In genomic region chr3:195106418-195106906, GRCh38 we compare ENCODE assay signal across 1 cellular context.
TF ChIP-seq lines count a peak whose summit lies in the region.

No MANE protein-coding gene starts in this region.

TF ChIP-seq in HepG2, 621 proteins besides CTCF, POLR2A, EP300 and RAD21 (continued from another document and continues in another):
- TF ChIP-seq, protein P1, sequence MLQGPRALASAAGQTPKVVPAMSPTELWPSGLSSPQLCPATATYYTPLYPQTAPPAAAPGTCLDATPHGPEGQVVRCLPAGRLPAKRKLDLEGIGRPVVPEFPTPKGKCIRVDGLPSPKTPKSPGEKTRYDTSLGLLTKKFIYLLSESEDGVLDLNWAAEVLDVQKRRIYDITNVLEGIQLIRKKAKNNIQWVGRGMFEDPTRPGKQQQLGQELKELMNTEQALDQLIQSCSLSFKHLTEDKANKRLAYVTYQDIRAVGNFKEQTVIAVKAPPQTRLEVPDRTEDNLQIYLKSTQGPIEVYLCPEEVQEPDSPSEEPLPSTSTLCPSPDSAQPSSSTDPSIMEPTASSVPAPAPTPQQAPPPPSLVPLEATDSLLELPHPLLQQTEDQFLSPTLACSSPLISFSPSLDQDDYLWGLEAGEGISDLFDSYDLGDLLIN (CRISPR knock-in tag; IDR thresholded peaks at IDR 0.05; ENCODE audit: borderline replicate concordance): no peak
- TF ChIP-seq, protein P2, sequence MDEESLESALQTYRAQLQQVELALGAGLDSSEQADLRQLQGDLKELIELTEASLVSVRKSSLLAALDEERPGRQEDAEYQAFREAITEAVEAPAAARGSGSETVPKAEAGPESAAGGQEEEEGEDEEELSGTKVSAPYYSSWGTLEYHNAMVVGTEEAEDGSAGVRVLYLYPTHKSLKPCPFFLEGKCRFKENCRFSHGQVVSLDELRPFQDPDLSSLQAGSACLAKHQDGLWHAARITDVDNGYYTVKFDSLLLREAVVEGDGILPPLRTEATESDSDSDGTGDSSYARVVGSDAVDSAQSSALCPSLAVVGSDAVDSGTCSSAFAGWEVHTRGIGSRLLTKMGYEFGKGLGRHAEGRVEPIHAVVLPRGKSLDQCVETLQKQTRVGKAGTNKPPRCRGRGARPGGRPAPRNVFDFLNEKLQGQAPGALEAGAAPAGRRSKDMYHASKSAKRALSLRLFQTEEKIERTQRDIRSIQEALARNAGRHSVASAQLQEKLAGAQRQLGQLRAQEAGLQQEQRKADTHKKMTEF (CRISPR knock-in tag; IDR thresholded peaks at IDR 0.05): peak; percentile 57; the same call in 1 of the 2 replicates
- no peak for TF ChIP-seq SUZ12 (IDR thresholded peaks at IDR 0.05; ENCODE audit: low read depth, low read length)
- TF ChIP-seq NFIC (IDR thresholded peaks at IDR 0.05; ENCODE audit: low read length): no peak
- TF ChIP-seq MED13 (CRISPR knock-in tag; IDR thresholded peaks at IDR 0.05): no peak
- TF ChIP-seq PBX2 (CRISPR knock-in tag; IDR thresholded peaks at IDR 0.05): no peak
- TF ChIP-seq RXRA (CRISPR knock-in tag; IDR thresholded peaks at IDR 0.05): peak; percentile 39; the same call in 1 of the 2 replicates
- TF ChIP-seq NFKB2 (CRISPR knock-in tag; IDR thresholded peaks at IDR 0.05; ENCODE audit: borderline replicate concordance): no peak
- no peak for TF ChIP-seq HNRNPL (IDR thresholded peaks at IDR 0.05; ENCODE audit: low read depth, low read length)
- no peak for TF ChIP-seq ZSCAN5A (CRISPR knock-in tag; IDR thresholded peaks at IDR 0.05; ENCODE audit: borderline replicate concordance)
- TF ChIP-seq RARG (CRISPR knock-in tag; IDR thresholded peaks at IDR 0.05; ENCODE audit: low read depth): no peak
- no peak; the same call in 1 of the 2 replicates for TF ChIP-seq CBFB (CRISPR knock-in tag; IDR thresholded peaks at IDR 0.05)
- TF ChIP-seq, protein P3, sequence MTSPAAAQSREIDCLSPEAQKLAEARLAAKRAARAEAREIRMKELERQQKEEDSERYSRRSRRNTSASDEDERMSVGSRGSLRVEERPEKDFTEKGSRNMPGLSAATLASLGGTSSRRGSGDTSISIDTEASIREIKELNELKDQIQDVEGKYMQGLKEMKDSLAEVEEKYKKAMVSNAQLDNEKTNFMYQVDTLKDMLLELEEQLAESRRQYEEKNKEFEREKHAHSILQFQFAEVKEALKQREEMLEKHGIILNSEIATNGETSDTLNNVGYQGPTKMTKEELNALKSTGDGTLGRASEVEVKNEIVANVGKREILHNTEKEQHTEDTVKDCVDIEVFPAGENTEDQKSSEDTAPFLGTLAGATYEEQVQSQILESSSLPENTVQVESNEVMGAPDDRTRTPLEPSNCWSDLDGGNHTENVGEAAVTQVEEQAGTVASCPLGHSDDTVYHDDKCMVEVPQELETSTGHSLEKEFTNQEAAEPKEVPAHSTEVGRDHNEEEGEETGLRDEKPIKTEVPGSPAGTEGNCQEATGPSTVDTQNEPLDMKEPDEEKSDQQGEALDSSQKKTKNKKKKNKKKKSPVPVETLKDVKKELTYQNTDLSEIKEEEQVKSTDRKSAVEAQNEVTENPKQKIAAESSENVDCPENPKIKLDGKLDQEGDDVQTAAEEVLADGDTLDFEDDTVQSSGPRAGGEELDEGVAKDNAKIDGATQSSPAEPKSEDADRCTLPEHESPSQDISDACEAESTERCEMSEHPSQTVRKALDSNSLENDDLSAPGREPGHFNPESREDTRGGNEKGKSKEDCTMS (CRISPR knock-in tag; conservative IDR thresholded peaks at IDR 0.05): no peak
- no peak for TF ChIP-seq ZNF292 (CRISPR knock-in tag; IDR thresholded peaks at IDR 0.05; ENCODE audit: borderline replicate concordance, low read depth)
- no peak for TF ChIP-seq FOXK2 (IDR thresholded peaks at IDR 0.05)
- no peak for TF ChIP-seq ZNF878 (CRISPR knock-in tag; IDR thresholded peaks at IDR 0.05)
- no peak for TF ChIP-seq ZNF264 (CRISPR knock-in tag; IDR thresholded peaks at IDR 0.05)
- no peak for TF ChIP-seq BORCS8-MEF2B (CRISPR knock-in tag; IDR thresholded peaks at IDR 0.05)
- no peak for TF ChIP-seq MBNL3 (CRISPR knock-in tag; conservative IDR thresholded peaks at IDR 0.05)
- TF ChIP-seq, protein P4, sequence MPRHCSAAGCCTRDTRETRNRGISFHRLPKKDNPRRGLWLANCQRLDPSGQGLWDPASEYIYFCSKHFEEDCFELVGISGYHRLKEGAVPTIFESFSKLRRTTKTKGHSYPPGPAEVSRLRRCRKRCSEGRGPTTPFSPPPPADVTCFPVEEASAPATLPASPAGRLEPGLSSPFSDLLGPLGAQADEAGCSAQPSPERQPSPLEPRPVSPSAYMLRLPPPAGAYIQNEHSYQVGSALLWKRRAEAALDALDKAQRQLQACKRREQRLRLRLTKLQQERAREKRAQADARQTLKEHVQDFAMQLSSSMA (CRISPR knock-in tag; IDR thresholded peaks at IDR 0.05): no peak
- TF ChIP-seq, protein P5, sequence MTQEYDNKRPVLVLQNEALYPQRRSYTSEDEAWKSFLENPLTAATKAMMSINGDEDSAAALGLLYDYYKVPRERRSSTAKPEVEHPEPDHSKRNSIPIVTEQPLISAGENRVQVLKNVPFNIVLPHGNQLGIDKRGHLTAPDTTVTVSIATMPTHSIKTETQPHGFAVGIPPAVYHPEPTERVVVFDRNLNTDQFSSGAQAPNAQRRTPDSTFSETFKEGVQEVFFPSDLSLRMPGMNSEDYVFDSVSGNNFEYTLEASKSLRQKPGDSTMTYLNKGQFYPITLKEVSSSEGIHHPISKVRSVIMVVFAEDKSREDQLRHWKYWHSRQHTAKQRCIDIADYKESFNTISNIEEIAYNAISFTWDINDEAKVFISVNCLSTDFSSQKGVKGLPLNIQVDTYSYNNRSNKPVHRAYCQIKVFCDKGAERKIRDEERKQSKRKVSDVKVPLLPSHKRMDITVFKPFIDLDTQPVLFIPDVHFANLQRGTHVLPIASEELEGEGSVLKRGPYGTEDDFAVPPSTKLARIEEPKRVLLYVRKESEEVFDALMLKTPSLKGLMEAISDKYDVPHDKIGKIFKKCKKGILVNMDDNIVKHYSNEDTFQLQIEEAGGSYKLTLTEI (CRISPR knock-in tag; conservative IDR thresholded peaks at IDR 0.05): no peak
- 0 out of 2 replicates have a peak, but pooled peaks have one; percentile 59 for TF ChIP-seq ZNF232 (CRISPR knock-in tag; IDR thresholded peaks at IDR 0.05; ENCODE audit: borderline replicate concordance)
- no peak for TF ChIP-seq CHCHD3 (CRISPR knock-in tag; IDR thresholded peaks at IDR 0.05)
- no peak for TF ChIP-seq ELF4 (CRISPR knock-in tag; IDR thresholded peaks at IDR 0.05; ENCODE audit: borderline replicate concordance)
- TF ChIP-seq SPEN (CRISPR knock-in tag; IDR thresholded peaks at IDR 0.05; ENCODE audit: low read depth): peak; percentile 60; the same call in 1 of the 2 replicates
- TF ChIP-seq ZNF276 (CRISPR knock-in tag; IDR thresholded peaks at IDR 0.05; ENCODE audit: low read depth): no peak
- TF ChIP-seq YEATS4 (CRISPR knock-in tag; IDR thresholded peaks at IDR 0.05; ENCODE audit: borderline replicate concordance): 0 out of 2 replicates have a peak, but pooled peaks have one; percentile 18
- TF ChIP-seq DPF2 (CRISPR knock-in tag; IDR thresholded peaks at IDR 0.05; ENCODE audit: borderline replicate concordance, low read depth): no peak
- no peak for TF ChIP-seq PRDM4 (CRISPR knock-in tag; IDR thresholded peaks at IDR 0.05; ENCODE audit: borderline replicate concordance)
- TF ChIP-seq HMGA1 (CRISPR knock-in tag; conservative IDR thresholded peaks at IDR 0.05): no peak
- peak; percentile 47 for TF ChIP-seq ZFY (CRISPR knock-in tag; IDR thresholded peaks at IDR 0.05)
- 0 out of 2 replicates have a peak, but pooled peaks have one; percentile 52 for TF ChIP-seq ZNF343 (CRISPR knock-in tag; IDR thresholded peaks at IDR 0.05)
- TF ChIP-seq HOXA3 (CRISPR knock-in tag; IDR thresholded peaks at IDR 0.05): peak; percentile 52; the same call in 1 of the 2 replicates
- no peak for TF ChIP-seq LCORL (IDR thresholded peaks at IDR 0.05)
- peak; percentile 55; the same call in 1 of the 2 replicates for TF ChIP-seq LCORL (CRISPR knock-in tag; IDR thresholded peaks at IDR 0.05)
- no peak for TF ChIP-seq NFE2L1 (CRISPR knock-in tag; IDR thresholded peaks at IDR 0.05; ENCODE audit: borderline replicate concordance)
- TF ChIP-seq ZC3H13 (CRISPR knock-in tag; IDR thresholded peaks at IDR 0.05): no peak
- TF ChIP-seq HBP1 (CRISPR knock-in tag; IDR thresholded peaks at IDR 0.05; ENCODE audit: low read depth): no peak
- no peak for TF ChIP-seq MTF2 (CRISPR knock-in tag; IDR thresholded peaks at IDR 0.05; ENCODE audit: borderline replicate concordance)
- TF ChIP-seq, protein P6, sequence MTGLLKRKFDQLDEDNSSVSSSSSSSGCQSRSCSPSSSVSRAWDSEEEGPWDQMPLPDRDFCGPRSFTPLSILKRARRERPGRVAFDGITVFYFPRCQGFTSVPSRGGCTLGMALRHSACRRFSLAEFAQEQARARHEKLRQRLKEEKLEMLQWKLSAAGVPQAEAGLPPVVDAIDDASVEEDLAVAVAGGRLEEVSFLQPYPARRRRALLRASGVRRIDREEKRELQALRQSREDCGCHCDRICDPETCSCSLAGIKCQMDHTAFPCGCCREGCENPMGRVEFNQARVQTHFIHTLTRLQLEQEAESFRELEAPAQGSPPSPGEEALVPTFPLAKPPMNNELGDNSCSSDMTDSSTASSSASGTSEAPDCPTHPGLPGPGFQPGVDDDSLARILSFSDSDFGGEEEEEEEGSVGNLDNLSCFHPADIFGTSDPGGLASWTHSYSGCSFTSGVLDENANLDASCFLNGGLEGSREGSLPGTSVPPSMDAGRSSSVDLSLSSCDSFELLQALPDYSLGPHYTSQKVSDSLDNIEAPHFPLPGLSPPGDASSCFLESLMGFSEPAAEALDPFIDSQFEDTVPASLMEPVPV (CRISPR knock-in tag; IDR thresholded peaks at IDR 0.05): 0 out of 2 replicates have a peak, but pooled peaks have one; percentile 49
- no peak for TF ChIP-seq PBX3 (CRISPR knock-in tag; IDR thresholded peaks at IDR 0.05; ENCODE audit: borderline replicate concordance)
- TF ChIP-seq ZNF143 (CRISPR knock-in tag; IDR thresholded peaks at IDR 0.05): no peak
- TF ChIP-seq ATF7-NPFF (CRISPR knock-in tag; IDR thresholded peaks at IDR 0.05; ENCODE audit: low read depth): no peak; the same call in 1 of the 2 replicates
- TF ChIP-seq ZNF446 (CRISPR knock-in tag; IDR thresholded peaks at IDR 0.05): no peak
